ENCODE assay signal across 1 cellular context in the genomic region with DNA sequence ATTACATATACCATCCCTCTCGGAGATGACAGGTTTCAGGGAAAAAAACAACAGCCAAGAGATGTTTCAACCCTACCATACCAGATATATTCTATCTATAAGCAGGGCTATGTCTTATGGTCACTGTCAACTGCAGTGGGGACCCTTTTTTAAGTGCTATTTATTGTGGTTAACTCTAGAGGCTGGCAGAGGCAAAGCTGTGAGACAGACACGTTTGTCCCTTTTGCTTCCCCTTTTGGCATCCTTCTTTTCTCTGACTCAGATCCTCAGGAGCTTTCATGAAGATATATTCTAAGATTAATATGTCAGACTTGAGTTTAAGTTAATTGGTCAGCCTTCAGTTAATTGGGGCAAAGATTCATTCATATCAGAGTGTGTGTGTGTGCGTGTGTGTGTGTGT.
TF ChIP-seq lines count a peak whose summit lies in the region.

No MANE protein-coding gene starts in this region.

TF ChIP-seq in IMR-90, 13 proteins besides CTCF, POLR2A, EP300 and RAD21 (continued from another document):
- TF ChIP-seq, protein P1, sequence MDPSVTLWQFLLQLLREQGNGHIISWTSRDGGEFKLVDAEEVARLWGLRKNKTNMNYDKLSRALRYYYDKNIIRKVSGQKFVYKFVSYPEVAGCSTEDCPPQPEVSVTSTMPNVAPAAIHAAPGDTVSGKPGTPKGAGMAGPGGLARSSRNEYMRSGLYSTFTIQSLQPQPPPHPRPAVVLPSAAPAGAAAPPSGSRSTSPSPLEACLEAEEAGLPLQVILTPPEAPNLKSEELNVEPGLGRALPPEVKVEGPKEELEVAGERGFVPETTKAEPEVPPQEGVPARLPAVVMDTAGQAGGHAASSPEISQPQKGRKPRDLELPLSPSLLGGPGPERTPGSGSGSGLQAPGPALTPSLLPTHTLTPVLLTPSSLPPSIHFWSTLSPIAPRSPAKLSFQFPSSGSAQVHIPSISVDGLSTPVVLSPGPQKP (IDR thresholded peaks at IDR 0.05; ENCODE audit: borderline replicate concordance, low read depth, low read length), result no peak
- TF ChIP-seq BHLHE40 (IDR thresholded peaks at IDR 0.05; ENCODE audit: low read depth, low read length), result no peak
- no peak for TF ChIP-seq CEBPB (IDR thresholded peaks at IDR 0.05; ENCODE audit: low read depth, low read length)
- TF ChIP-seq MXI1 (IDR thresholded peaks at IDR 0.05; ENCODE audit: borderline replicate concordance, low read depth, low read length), result no peak
- TF ChIP-seq FOS (IDR thresholded peaks at IDR 0.05; ENCODE audit: low read depth, low read length), result no peak
TF ChIP-seq in IMR-90: peak in this region for 0.
